8 cellular contexts compared by ENCODE assay signal in genomic region chr16:3881499-3881995, GRCh38. TPM values are rescaled to one million over a fixed set of nuclear protein-coding genes. Genes with fewer than 3 reads are reported as not detected.
DNase-seq lines count a peak whose midpoint lies in the region; ATAC-seq lines count a peak whose summit lies in the region.

No MANE protein-coding gene starts in this region.

- peak overlapping the region; percentile 79 for H3K4me3 Mint-ChIP-seq in T-helper 1 cell treated with Interleukin-12 subunit alpha and Interleukin-12 subunit beta and Interleukin-4 antibody, amounts not matched to agents 30 μg/mL and 1 μg/mL, for 36 hours
- H3K4me3 Mint-ChIP-seq in activated T-helper 1 cell treated with anti-CD3 and anti-CD28 coated beads, Interleukin-12 subunit alpha, Interleukin-12 subunit beta, Interleukin-2, Interleukin-4 antibody, amounts not matched to agents 30 ng/mL and 10 ng/mL and 1 ng/mL, durations not matched to agents 14 hours and 24 hours and 36 hours = peak overlapping the region; percentile 77
- peak overlapping the region; percentile 40 to 84 (median 74) for H3K4me3 Mint-ChIP-seq in immature natural killer cell
- peak overlapping the region; percentile 78 to 83 for H3K4me3 Mint-ChIP-seq in stimulated activated naive B cell treated with anti-CD40 and anti-IgM and Interleukin-4, amounts not matched to agents 10 μg/mL and 1 μg/mL and 100 μg/mL, for 72 hours

- peak overlapping the region; percentile 43 for H3K27ac Mint-ChIP-seq in T-helper 1 cell treated with Interleukin-12 subunit alpha and Interleukin-12 subunit beta and Interleukin-4 antibody, amounts not matched to agents 30 μg/mL and 1 μg/mL, for 36 hours
- H3K27ac Mint-ChIP-seq in activated T-helper 1 cell treated with anti-CD3 and anti-CD28 coated beads, Interleukin-12 subunit alpha, Interleukin-12 subunit beta, Interleukin-2, Interleukin-4 antibody, amounts not matched to agents 30 ng/mL and 10 ng/mL and 1 ng/mL, durations not matched to agents 14 hours and 24 hours and 36 hours = peak overlapping the region; percentile 85
- H3K27ac Mint-ChIP-seq in immature natural killer cell = peak overlapping the region in 4 of 6 donors; percentile 17 to 89 (median 63)
- peak overlapping the region; percentile 78 for H3K27ac Mint-ChIP-seq in stimulated activated naive B cell treated with anti-CD40 and anti-IgM and Interleukin-4, amounts not matched to agents 10 μg/mL and 1 μg/mL and 100 μg/mL, for 72 hours

- H3K4me1 Mint-ChIP-seq in T-helper 1 cell treated with Interleukin-12 subunit alpha and Interleukin-12 subunit beta and Interleukin-4 antibody, amounts not matched to agents 30 μg/mL and 1 μg/mL, for 36 hours (ENCODE audit: low read depth) = peaks cover 34% of the 10 kb centered on the region
- H3K4me1 Mint-ChIP-seq in activated T-helper 1 cell treated with anti-CD3 and anti-CD28 coated beads, Interleukin-12 subunit alpha, Interleukin-12 subunit beta, Interleukin-2, Interleukin-4 antibody, amounts not matched to agents 30 ng/mL and 10 ng/mL and 1 ng/mL, durations not matched to agents 14 hours and 24 hours and 36 hours (ENCODE audit: low read depth) = peaks cover 32% of the 10 kb centered on the region
- peaks cover 35 to 39% of the 10 kb centered on the region in 2 donors for H3K4me1 Mint-ChIP-seq in immature natural killer cell
- peaks cover 36 to 41% of the 10 kb centered on the region in 2 donors for H3K4me1 Mint-ChIP-seq in stimulated activated naive B cell treated with anti-CD40 and anti-IgM and Interleukin-4, amounts not matched to agents 10 μg/mL and 1 μg/mL and 100 μg/mL, for 72 hours

- no peaks in the 10 kb centered on the region for H3K9me3 Mint-ChIP-seq in T-helper 1 cell treated with Interleukin-12 subunit alpha and Interleukin-12 subunit beta and Interleukin-4 antibody, amounts not matched to agents 30 μg/mL and 1 μg/mL, for 36 hours
- H3K9me3 Mint-ChIP-seq in activated T-helper 1 cell treated with anti-CD3 and anti-CD28 coated beads, Interleukin-12 subunit alpha, Interleukin-12 subunit beta, Interleukin-2, Interleukin-4 antibody, amounts not matched to agents 30 ng/mL and 10 ng/mL and 1 ng/mL, durations not matched to agents 14 hours and 24 hours and 36 hours = no peaks in the 10 kb centered on the region
- no peaks in the 10 kb centered on the region for H3K9me3 Mint-ChIP-seq in immature natural killer cell
- no peaks in the 10 kb centered on the region for H3K9me3 Mint-ChIP-seq in stimulated activated naive B cell treated with anti-CD40 and anti-IgM and Interleukin-4, amounts not matched to agents 10 μg/mL and 1 μg/mL and 100 μg/mL, for 72 hours

- H3K27me3 Mint-ChIP-seq in T-helper 1 cell treated with Interleukin-12 subunit alpha and Interleukin-12 subunit beta and Interleukin-4 antibody, amounts not matched to agents 30 μg/mL and 1 μg/mL, for 36 hours (ENCODE audit: low read depth) = peaks cover 21% of the 10 kb centered on the region
- peaks cover 7% of the 10 kb centered on the region for H3K27me3 Mint-ChIP-seq in activated T-helper 1 cell treated with anti-CD3 and anti-CD28 coated beads, Interleukin-12 subunit alpha, Interleukin-12 subunit beta, Interleukin-2, Interleukin-4 antibody, amounts not matched to agents 30 ng/mL and 10 ng/mL and 1 ng/mL, durations not matched to agents 14 hours and 24 hours and 36 hours (ENCODE audit: insufficient read depth)
- H3K27me3 Mint-ChIP-seq in immature natural killer cell (ENCODE audit: low read depth in 3 of 3) = peaks cover 13 to 30% (median 19%) of the 10 kb centered on the region in 3 donors
- peaks cover 3 to 14% of the 10 kb centered on the region in 2 donors for H3K27me3 Mint-ChIP-seq in stimulated activated naive B cell treated with anti-CD40 and anti-IgM and Interleukin-4, amounts not matched to agents 10 μg/mL and 1 μg/mL and 100 μg/mL, for 72 hours

- peaks cover 20% of the 10 kb centered on the region for H3K36me3 Mint-ChIP-seq in T-helper 1 cell treated with Interleukin-12 subunit alpha and Interleukin-12 subunit beta and Interleukin-4 antibody, amounts not matched to agents 30 μg/mL and 1 μg/mL, for 36 hours (ENCODE audit: low read depth)
- peaks cover 18% of the 10 kb centered on the region for H3K36me3 Mint-ChIP-seq in activated T-helper 1 cell treated with anti-CD3 and anti-CD28 coated beads, Interleukin-12 subunit alpha, Interleukin-12 subunit beta, Interleukin-2, Interleukin-4 antibody, amounts not matched to agents 30 ng/mL and 10 ng/mL and 1 ng/mL, durations not matched to agents 14 hours and 24 hours and 36 hours (ENCODE audit: low read depth)
- peaks cover 0 to 5% (median 0%) of the 10 kb centered on the region in 3 donors for H3K36me3 Mint-ChIP-seq in immature natural killer cell
- H3K36me3 Mint-ChIP-seq in stimulated activated naive B cell treated with anti-CD40 and anti-IgM and Interleukin-4, amounts not matched to agents 10 μg/mL and 1 μg/mL and 100 μg/mL, for 72 hours = peaks cover 26 to 27% of the 10 kb centered on the region in 2 donors

- no peak for ATAC-seq in stimulated activated naive B cell treated with anti-CD40 and anti-IgM and Interleukin-4, amounts not matched to agents 10 μg/mL and 1 μg/mL and 100 μg/mL, for 72 hours (replicated peaks)
- ATAC-seq in HG03139 (IDR thresholded peaks at IDR 0.05; ENCODE audit: unreplicated experiment) = no peak

- intact Hi-C loops in activated T-helper 1 cell treated with anti-CD3 and anti-CD28 coated beads, Interleukin-12 subunit alpha, Interleukin-12 subunit beta, Interleukin-2, Interleukin-4 antibody, amounts not matched to agents 30 ng/mL and 10 ng/mL and 1 ng/mL, durations not matched to agents 14 hours and 24 hours and 36 hours (cut with micrococcal nuclease) = loop anchor here (5.0 kb wide), 2 partner anchors 301 to 371 kb away; no protein-coding TSS in a partner anchor

- DNase-seq in T-helper 1 cell = no peak
- DNase-seq in activated T-helper 1 cell treated with anti-CD3 and anti-CD28 coated beads, Interleukin-12 subunit alpha, Interleukin-12 subunit beta, Interleukin-2, Interleukin-4 antibody, amounts not matched to agents 30 ng/mL and 10 ng/mL and 1 ng/mL, durations not matched to agents 14 hours and 24 hours and 36 hours (ENCODE audit: low spot score) = no peak
- no peak for DNase-seq in immature natural killer cell
- peak; percentile 6 for DNase-seq in stimulated activated naive B cell treated with anti-CD40 and anti-IgM and Interleukin-4, amounts not matched to agents 10 μg/mL and 1 μg/mL and 100 μg/mL, for 72 hours
- no peak for DNase-seq in T-helper 9 cell
- no peak for DNase-seq in NCI-H2029 (lab: John Stamatoyannopoulos, UW)

RNA-seq across cellular contexts. Expression of gene CREBBP, which starts 1.0 kb away (rescaled TPM):
- 49.3 and 50.3 TPM in 2 replicates for total RNA-seq in activated T-helper 1 cell treated with anti-CD3 and anti-CD28 coated beads, Interleukin-12 subunit alpha, Interleukin-12 subunit beta, Interleukin-2, Interleukin-4 antibody, amounts not matched to agents 30 ng/mL and 10 ng/mL and 1 ng/mL, durations not matched to agents 14 hours and 24 hours and 36 hours
- polyA plus RNA-seq in immature natural killer cell = 10 to 100 TPM in 1 of 3 donors, 1 to 10 TPM in 1, under 1 TPM in 1; 0.27 to 23.8 (median 3.9) TPM
